In the genomic region with DNA sequence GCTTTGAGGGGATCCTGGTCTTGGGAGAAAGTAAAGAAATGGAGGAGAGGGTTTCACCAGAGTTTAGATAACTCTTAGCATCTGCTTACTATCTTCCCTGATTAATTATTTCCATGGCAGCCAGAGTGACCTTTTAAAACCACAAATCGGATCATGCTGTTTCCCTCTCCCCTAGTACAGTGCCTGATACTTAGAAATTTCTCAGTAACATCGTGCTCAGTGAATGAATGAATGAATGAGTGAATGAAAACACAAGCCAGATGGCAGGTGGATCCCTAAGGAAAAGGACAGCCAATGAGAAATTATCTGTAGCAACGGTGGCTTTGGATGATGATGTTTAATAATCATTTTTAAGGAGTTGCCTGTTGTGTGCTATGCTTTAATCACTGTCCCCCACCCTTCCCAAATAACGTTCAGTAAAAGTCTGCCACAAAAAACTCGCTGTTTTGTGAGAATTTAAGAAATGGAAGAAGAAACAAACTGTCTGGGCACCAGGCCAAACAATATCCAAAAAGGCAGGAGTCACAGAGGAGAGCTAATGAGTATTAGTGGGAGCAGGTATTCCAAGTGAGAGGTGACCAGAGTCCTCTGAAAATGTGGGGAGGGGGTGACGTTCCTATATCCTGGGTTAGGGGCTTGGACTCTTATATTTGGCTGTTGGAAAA, we compare ENCODE assay signal across 8 cellular contexts. TPM values are rescaled to one million over a fixed set of nuclear protein-coding genes. Genes with fewer than 3 reads are reported as not detected.
DNase-seq lines count a peak whose midpoint lies in the region; ATAC-seq and TF ChIP-seq lines count a peak whose summit lies in the region.

No MANE protein-coding gene starts in this region.

- peaks cover 17% of the 10 kb centered on the region for H3K4me1 ChIP-seq in PC-9 (replicated peaks; ENCODE audit: insufficient read depth)

- CTCF ChIA-PET in PC-9 (lab: Charles Lee) = interaction anchor here (1.2 kb wide), 1 partner anchor 229 kb away, joined by 5 read pairs; no protein-coding TSS in a partner anchor

- DNase-seq in activated CD4-positive, alpha-beta T cell treated with anti-CD3 and anti-CD28 coated beads, Interleukin-2, amount 10 ng/mL, durations not matched to agents 24 days and 14 days = no peak
- DNase-seq in activated CD4-positive, alpha-beta T cell treated with anti-CD3 and anti-CD28 coated beads for 1 hour = no peak
- DNase-seq in PC-9 (no peak), fibroblast of mammary gland (ENCODE audit: low read depth) (no peak), NCI-H2227 treated with DMSO at 0.1 percent for 48 hours (lab: John Stamatoyannopoulos, UW) (no peak), GDM1 (lab: John Stamatoyannopoulos, UW) (no peak)
- no peak for DNase-seq in stimulated activated naive CD8-positive, alpha-beta T cell treated with anti-CD3 and anti-CD28 coated beads, Interleukin-15, amount 100 ng/mL, for 72 hours

- no peak overlapping the region for H3K27ac ChIP-seq in PC-9

- peaks cover 39% of the 10 kb centered on the region for H3K4me1 Mint-ChIP-seq in activated CD4-positive, alpha-beta T cell treated with anti-CD3 and anti-CD28 coated beads, Interleukin-2, amount 10 ng/mL, durations not matched to agents 24 days and 14 days
- H3K4me1 Mint-ChIP-seq in stimulated activated naive CD8-positive, alpha-beta T cell treated with anti-CD3 and anti-CD28 coated beads, Interleukin-15, amount 100 ng/mL, for 72 hours = peaks cover 35% of the 10 kb centered on the region

- TF ChIP-seq CTCF in PC-9 (conservative IDR thresholded peaks at IDR 0.05) (no peak), fibroblast of mammary gland (conservative IDR thresholded peaks at IDR 0.05; ENCODE audit: control insufficient read depth, insufficient read depth, low read depth, low read length) (no peak)

- H3K9me2 ChIP-seq in PC-9 (ENCODE audit: insufficient read depth) = no peaks in the 10 kb centered on the region

- no peaks in the 10 kb centered on the region for H3K9me3 ChIP-seq in PC-9 (ENCODE audit: insufficient read depth, low read depth)

- peaks cover 10% of the 10 kb centered on the region; the same call in 1 of the 2 replicates for H3K79me2 ChIP-seq in PC-9 (ENCODE audit: low read depth)

- peak overlapping the region; percentile 84 for H3K4me3 Mint-ChIP-seq in activated CD4-positive, alpha-beta T cell treated with anti-CD3 and anti-CD28 coated beads, Interleukin-2, amount 10 ng/mL, durations not matched to agents 24 days and 14 days
- H3K4me3 Mint-ChIP-seq in stimulated activated naive CD8-positive, alpha-beta T cell treated with anti-CD3 and anti-CD28 coated beads, Interleukin-15, amount 100 ng/mL, for 72 hours = peak overlapping the region; percentile 91 to 99

- no peaks in the 10 kb centered on the region for H4K20me1 ChIP-seq in PC-9 (ENCODE audit: insufficient read depth)

- POLR2A ChIA-PET in PC-9 (lab: Charles Lee; ENCODE audit: unreplicated experiment) = interaction anchor here (1.3 kb wide), 1 partner anchor 14 kb away, joined by 7 read pairs; no protein-coding TSS in a partner anchor

- peaks cover 13% of the 10 kb centered on the region; the same call in 1 of the 2 replicates for H3F3A ChIP-seq in PC-9 (ENCODE audit: insufficient read depth, low read depth)

- no peak for ATAC-seq in stimulated activated naive CD8-positive, alpha-beta T cell treated with anti-CD3 and anti-CD28 coated beads, Interleukin-15, amount 100 ng/mL, for 72 hours
- ATAC-seq in esophagus mucosa = no peak

- no peaks in the 10 kb centered on the region for H3K9me3 Mint-ChIP-seq in activated CD4-positive, alpha-beta T cell treated with anti-CD3 and anti-CD28 coated beads, Interleukin-2, amount 10 ng/mL, durations not matched to agents 24 days and 14 days
- no peaks in the 10 kb centered on the region for H3K9me3 Mint-ChIP-seq in stimulated activated naive CD8-positive, alpha-beta T cell treated with anti-CD3 and anti-CD28 coated beads, Interleukin-15, amount 100 ng/mL, for 72 hours

- intact Hi-C loops in activated CD4-positive, alpha-beta T cell treated with anti-CD3 and anti-CD28 coated beads, Interleukin-2, amount 10 ng/mL, durations not matched to agents 24 days and 14 days (cut with micrococcal nuclease) = loop anchor here (5.0 kb wide), 2 partner anchors 80 to 115 kb away; a partner anchor contains a TSS
- intact Hi-C loops in PC-9 (cut with micrococcal nuclease; ENCODE audit: unreplicated experiment) = no loop called here

- H3K36me3 ChIP-seq in PC-9 (ENCODE audit: low read depth) = no peaks in the 10 kb centered on the region

- H2AFZ ChIP-seq in PC-9 = no peak overlapping the region

- BruUV-seq in PC-9 (replicated peaks; lab: Mats Ljungman, UMichigan) = no TSS peak

- no peaks in the 10 kb centered on the region for H3K27me3 Mint-ChIP-seq in activated CD4-positive, alpha-beta T cell treated with anti-CD3 and anti-CD28 coated beads, Interleukin-2, amount 10 ng/mL, durations not matched to agents 24 days and 14 days
- no peaks in the 10 kb centered on the region for H3K27me3 Mint-ChIP-seq in stimulated activated naive CD8-positive, alpha-beta T cell treated with anti-CD3 and anti-CD28 coated beads, Interleukin-15, amount 100 ng/mL, for 72 hours

- peak overlapping the region; percentile 90 for H3K27ac Mint-ChIP-seq in activated CD4-positive, alpha-beta T cell treated with anti-CD3 and anti-CD28 coated beads, Interleukin-2, amount 10 ng/mL, durations not matched to agents 24 days and 14 days
- peak overlapping the region in 1 of 2 donors; percentile 24 for H3K27ac Mint-ChIP-seq in stimulated activated naive CD8-positive, alpha-beta T cell treated with anti-CD3 and anti-CD28 coated beads, Interleukin-15, amount 100 ng/mL, for 72 hours

- peaks cover 9% of the 10 kb centered on the region; the same call in 1 of the 2 replicates for H3K27me3 ChIP-seq in PC-9 (ENCODE audit: insufficient read depth, low read depth)

- H3K4me2 ChIP-seq in PC-9 = peak overlapping the region; percentile 85

- H3K36me3 Mint-ChIP-seq in activated CD4-positive, alpha-beta T cell treated with anti-CD3 and anti-CD28 coated beads, Interleukin-2, amount 10 ng/mL, durations not matched to agents 24 days and 14 days (ENCODE audit: low read depth) = peaks cover 29% of the 10 kb centered on the region

- peak overlapping the region; percentile 94; the same call in 1 of the 2 replicates for H3K4me3 ChIP-seq in PC-9
- peak overlapping the region; percentile 15 for H3K4me3 ChIP-seq in fibroblast of mammary gland (ENCODE audit: control insufficient read depth, low read depth, low read length)

RNA-seq across cellular contexts. Expression of a gene that starts 0.7 kb away (rescaled TPM):
- 156 and 157 TPM in 2 replicates for total RNA-seq in activated CD4-positive, alpha-beta T cell treated with anti-CD3 and anti-CD28 coated beads, Interleukin-2, amount 10 ng/mL, durations not matched to agents 24 days and 14 days
- total RNA-seq in PC-9 (2021) (12.9 and 19.7 TPM in 2 replicates), esophagus mucosa (17.9 TPM)

RNA-seq across cellular contexts. Expression of a gene that starts 55.7 kb away (rescaled TPM):
- total RNA-seq in activated CD4-positive, alpha-beta T cell treated with anti-CD3 and anti-CD28 coated beads, Interleukin-2, amount 10 ng/mL, durations not matched to agents 24 days and 14 days = 14.5 and 14.6 TPM in 2 replicates
- 9.3 and 13.5 TPM in 2 replicates for total RNA-seq in PC-9 (2021)
- 0.64 TPM for total RNA-seq in esophagus mucosa
